Comparison of ENCODE assay signal across 22 cellular contexts in genomic region chr6:131980791-131981623, GRCh38. TPM values are rescaled to one million over a fixed set of nuclear protein-coding genes. Genes with fewer than 3 reads are reported as not detected.
DNase-seq lines count a peak whose midpoint lies in the region; TF ChIP-seq lines count a peak whose summit lies in the region.
"Had no signal": no experiment of that assay in that cellular context is flagged by ENCODE, and none has a peak within 500 bp of the region (broad histone marks: within the 10 kb centered on the region; RNA-seq: fewer than 3 reads in every experiment).

No MANE protein-coding gene starts in this region.

- TF ChIP-seq POLR2A in ovary (IDR thresholded peaks at IDR 0.05), result no peak

- no peak overlapping the region for H3K4me3 Mint-ChIP-seq in activated naive CD4-positive, alpha-beta T cell treated with anti-CD3 and anti-CD28 coated beads for 36 hours
- H3K4me3 Mint-ChIP-seq: activated CD8-positive, alpha-beta T cell treated with anti-CD3 and anti-CD28 coated beads for 36 hours; activated naive CD8-positive, alpha-beta T cell treated with anti-CD3 and anti-CD28 coated beads, Interleukin-2, amount 10 ng/mL, durations not matched to agents 7 days and 5 days; activated T-cell treated with anti-CD3 and anti-CD28 coated beads, Interleukin-2, amount 50 U/mL, for 72 hours; effector memory CD8-positive, alpha-beta T cell; natural killer cell; stimulated activated effector memory CD8-positive, alpha-beta T cell treated with anti-CD3 and anti-CD28 coated beads, Interleukin-12 subunit alpha, Interleukin-12 subunit beta, amount 100 ng/mL, for 72 hours had no signal

- no peaks in the 10 kb centered on the region for H3K36me3 Mint-ChIP-seq in activated naive CD4-positive, alpha-beta T cell treated with anti-CD3 and anti-CD28 coated beads for 36 hours (ENCODE audit: low read depth)
- H3K36me3 Mint-ChIP-seq: activated naive CD8-positive, alpha-beta T cell treated with anti-CD3 and anti-CD28 coated beads, Interleukin-2, amount 10 ng/mL, durations not matched to agents 7 days and 5 days; natural killer cell; stimulated activated effector memory CD8-positive, alpha-beta T cell treated with anti-CD3 and anti-CD28 coated beads, Interleukin-12 subunit alpha, Interleukin-12 subunit beta, amount 100 ng/mL, for 72 hours had no signal

- no peaks in the 10 kb centered on the region for H3K9me3 Mint-ChIP-seq in activated naive CD4-positive, alpha-beta T cell treated with anti-CD3 and anti-CD28 coated beads for 36 hours
- H3K9me3 Mint-ChIP-seq: activated CD8-positive, alpha-beta T cell treated with anti-CD3 and anti-CD28 coated beads for 36 hours; activated naive CD8-positive, alpha-beta T cell treated with anti-CD3 and anti-CD28 coated beads, Interleukin-2, amount 10 ng/mL, durations not matched to agents 7 days and 5 days; activated T-cell treated with anti-CD3 and anti-CD28 coated beads, Interleukin-2, amount 50 U/mL, for 72 hours; effector memory CD8-positive, alpha-beta T cell; natural killer cell; stimulated activated effector memory CD8-positive, alpha-beta T cell treated with anti-CD3 and anti-CD28 coated beads, Interleukin-12 subunit alpha, Interleukin-12 subunit beta, amount 100 ng/mL, for 72 hours had no signal

- no peak overlapping the region for H3K27ac Mint-ChIP-seq in activated naive CD4-positive, alpha-beta T cell treated with anti-CD3 and anti-CD28 coated beads for 36 hours
- H3K27ac Mint-ChIP-seq: activated CD8-positive, alpha-beta T cell treated with anti-CD3 and anti-CD28 coated beads for 36 hours; activated naive CD8-positive, alpha-beta T cell treated with anti-CD3 and anti-CD28 coated beads, Interleukin-2, amount 10 ng/mL, durations not matched to agents 7 days and 5 days; activated T-cell treated with anti-CD3 and anti-CD28 coated beads, Interleukin-2, amount 50 U/mL, for 72 hours; effector memory CD8-positive, alpha-beta T cell; natural killer cell; stimulated activated effector memory CD8-positive, alpha-beta T cell treated with anti-CD3 and anti-CD28 coated beads, Interleukin-12 subunit alpha, Interleukin-12 subunit beta, amount 100 ng/mL, for 72 hours had no signal

- DNase-seq in Daoy (ENCODE audit: low read depth) (peak; percentile 6), SJSA1 (ENCODE audit: low read depth in 1 of 2, low spot score in 2 of 2) (no peak), epidermal melanocyte (ENCODE audit: insufficient read length, low spot score) (peak; percentile 59), ovary (no peak), NCI-H2227 (lab: John Stamatoyannopoulos, UW; ENCODE audit: unreplicated experiment) (no peak), kidney glomerular epithelial cell (lab: John Stamatoyannopoulos, UW) (no peak)
- no peak for DNase-seq in activated naive CD4-positive, alpha-beta T cell treated with anti-CD3 and anti-CD28 coated beads for 36 hours
- DNase-seq: activated CD8-positive, alpha-beta T cell treated with anti-CD3 and anti-CD28 coated beads for 36 hours; activated naive CD8-positive, alpha-beta T cell treated with anti-CD3 and anti-CD28 coated beads, Interleukin-2, amount 10 ng/mL, durations not matched to agents 7 days and 5 days; activated T-cell treated with anti-CD3 and anti-CD28 coated beads, Interleukin-2, amount 50 U/mL, for 72 hours; effector memory CD8-positive, alpha-beta T cell; H7; lower lobe of right lung; natural killer cell; NCI-H1436; T-helper 1 cell; WERI-Rb-1 had no signal

- no peak for TF ChIP-seq CTCF in ovary (IDR thresholded peaks at IDR 0.05)

- H3K4me1 ChIP-seq in SJSA1 (replicated peaks), result peaks cover 44% of the 10 kb centered on the region
- peaks cover 7 to 14% of the 10 kb centered on the region in 2 donors for H3K4me1 ChIP-seq in muscle layer of duodenum (ENCODE audit: control insufficient read depth in 1 of 2, insufficient read depth in 2 of 2, low read length in 2 of 2)
- H3K4me1 ChIP-seq in ovary (ENCODE audit: insufficient read depth), result peaks cover 13% of the 10 kb centered on the region
- H3K4me1 ChIP-seq: lower lobe of right lung had no signal

- H3K9me3 ChIP-seq in SJSA1 (replicated peaks), result no peaks in the 10 kb centered on the region
- no peaks in the 10 kb centered on the region for H3K9me3 ChIP-seq in muscle layer of duodenum (ENCODE audit: control insufficient read depth in 1 of 2, low read length in 2 of 2)
- no peaks in the 10 kb centered on the region for H3K9me3 ChIP-seq in ovary
- H3K9me3 ChIP-seq: lower lobe of right lung, thoracic aorta had no signal

- peak overlapping the region; percentile 30 for H3K27ac ChIP-seq in SJSA1
- peak overlapping the region; percentile 10 for H3K27ac ChIP-seq in muscle layer of duodenum (ENCODE audit: low read length)
- H3K27ac ChIP-seq in ovary, result no peak overlapping the region
- H3K27ac ChIP-seq: KMS-11, lower lobe of right lung, RWPE1, WERI-Rb-1 had no signal

- no peaks in the 10 kb centered on the region for H3K4me1 Mint-ChIP-seq in activated naive CD4-positive, alpha-beta T cell treated with anti-CD3 and anti-CD28 coated beads for 36 hours (ENCODE audit: low read depth)
- H3K4me1 Mint-ChIP-seq: activated naive CD8-positive, alpha-beta T cell treated with anti-CD3 and anti-CD28 coated beads, Interleukin-2, amount 10 ng/mL, durations not matched to agents 7 days and 5 days; natural killer cell; stimulated activated effector memory CD8-positive, alpha-beta T cell treated with anti-CD3 and anti-CD28 coated beads, Interleukin-12 subunit alpha, Interleukin-12 subunit beta, amount 100 ng/mL, for 72 hours had no signal

- WGBS in ovary, 3 donors, result 61 to 64% (median 63%) methylated on average over 8 of the region's 8 CpGs

- intact Hi-C loops in ovary (cut with DNase I), result no loop called here
- intact Hi-C loops in activated naive CD4-positive, alpha-beta T cell treated with anti-CD3 and anti-CD28 coated beads for 36 hours (cut with micrococcal nuclease), result no loop called here

- no peak for TF ChIP-seq EP300 in ovary (IDR thresholded peaks at IDR 0.05)

- H3K27me3 Mint-ChIP-seq in activated naive CD4-positive, alpha-beta T cell treated with anti-CD3 and anti-CD28 coated beads for 36 hours (ENCODE audit: low read depth), result no peaks in the 10 kb centered on the region
- H3K27me3 Mint-ChIP-seq: activated CD8-positive, alpha-beta T cell treated with anti-CD3 and anti-CD28 coated beads for 36 hours had no signal

- H3K36me3 ChIP-seq in SJSA1, result no peaks in the 10 kb centered on the region
- H3K36me3 ChIP-seq in muscle layer of duodenum (ENCODE audit: control insufficient read depth in 1 of 2, insufficient read depth in 2 of 2, low read length in 2 of 2), result no peaks in the 10 kb centered on the region
- no peaks in the 10 kb centered on the region for H3K36me3 ChIP-seq in ovary
- H3K36me3 ChIP-seq: lower lobe of right lung, thoracic aorta, WERI-Rb-1 had no signal

- CTCF ChIA-PET in activated naive CD4-positive, alpha-beta T cell treated with anti-CD3 and anti-CD28 coated beads for 36 hours (lab: Charles Lee), result no interaction called here

- H3K4me3 ChIP-seq in SJSA1 (no peak overlapping the region), muscle layer of duodenum (ENCODE audit: low read depth in 1 of 2, low read length in 2 of 2) (no peak overlapping the region), ovary (no peak overlapping the region)
- H3K4me3 ChIP-seq: lower lobe of right lung, thoracic aorta had no signal

- H3K27me3 ChIP-seq in SJSA1 (replicated peaks) (no peaks in the 10 kb centered on the region), muscle layer of duodenum (ENCODE audit: low read depth, low read length) (no peaks in the 10 kb centered on the region), ovary (no peaks in the 10 kb centered on the region)

RNA-seq across cellular contexts. Expression of gene CCN2, which starts 29.8 kb away (rescaled TPM):
- total RNA-seq in Daoy (2014; rRNA removed; shearing (Covaris generic)), result 82.6 and 86.6 TPM in 2 replicates
- total RNA-seq in SJSA1 (2014; rRNA removed; shearing (Covaris generic)), result 292 and 364 TPM in 2 replicates
- 10 to 100 TPM; 18.3 to 88.0 (median 52.8) TPM for total RNA-seq in ovary
- 100 to 1,000 TPM in 1 of 2 donors, 10 to 100 TPM in 1; 74.2 to 191 TPM for polyA plus RNA-seq in ovary
- not detected for total RNA-seq in activated naive CD4-positive, alpha-beta T cell treated with anti-CD3 and anti-CD28 coated beads for 36 hours
- total RNA-seq: activated CD8-positive, alpha-beta T cell treated with anti-CD3 and anti-CD28 coated beads for 36 hours; activated naive CD8-positive, alpha-beta T cell treated with anti-CD3 and anti-CD28 coated beads, Interleukin-2, amount 10 ng/mL, durations not matched to agents 7 days and 5 days; activated T-cell treated with anti-CD3 and anti-CD28 coated beads, Interleukin-2, amount 50 U/mL, for 72 hours; natural killer cell had no signal

Comparison
In these comparisons a context has a peak if more than half of its experiments do, and no peak if none do; other contexts are left out.
1. DNase-seq: peak in Daoy (single experiment) and epidermal melanocyte (single experiment); none in SJSA1 (0 of 2), ovary (0 of 5), NCI-H2227 (single experiment), kidney glomerular epithelial cell (single experiment) and activated naive CD4-positive, alpha-beta T cell treated with anti-CD3 and anti-CD28 coated beads for 36 hours (single experiment).
2. H3K27ac ChIP-seq: peak in SJSA1 (single experiment) and muscle layer of duodenum (single experiment); none in ovary (0 of 2).
3. RNA of gene CCN2, which starts 29.8 kb away (total RNA-seq): 292 to 364 TPM in SJSA1, 82.6 to 86.6 TPM in Daoy and 18.3 to 88.0 TPM in ovary; not detected in activated naive CD4-positive, alpha-beta T cell treated with anti-CD3 and anti-CD28 coated beads for 36 hours; every median in the first group is over 10 times any median in the second.